Comparison of ENCODE assay signal across 17 cellular contexts in genomic region chr4:1706358-1706757, GRCh38. TPM values are rescaled to one million over a fixed set of nuclear protein-coding genes. Genes with fewer than 3 reads are reported as not detected.
"Had no signal": no experiment of that assay in that cellular context is flagged by ENCODE, and none has a peak within 500 bp of the region (broad histone marks: within the 10 kb centered on the region; RNA-seq: fewer than 3 reads in every experiment).

No MANE protein-coding gene starts in this region.

- ATAC-seq: left cardiac atrium; naive thymus-derived CD4-positive, alpha-beta T cell; right cardiac atrium had no signal

- H3K27me3 ChIP-seq: hepatocyte, suprapubic skin, tibial artery had no signal

- H3K4me2 ChIP-seq: hepatocyte, smooth muscle cell had no signal

- H3K4me3 ChIP-seq: coronary artery, hepatocyte, left ventricle myocardium inferior, smooth muscle cell, suprapubic skin, tibial artery had no signal

- DNase-seq: effector CD4-positive, alpha-beta T cell; foreskin melanocyte; head of caudate nucleus; kidney; left cardiac atrium; left ventricle myocardium inferior; mesendoderm; naive thymus-derived CD4-positive, alpha-beta T cell; right cardiac atrium; stimulated activated CD4-positive, alpha-beta T cell treated with anti-CD3 and anti-CD28 coated beads, Interleukin-2, amount 100 ng/mL, for 48 hours; stimulated activated naive CD4-positive, alpha-beta T cell treated with Interleukin-2 at 50 U/mL for 16 hours; tibial artery had no signal

- H3K27me3 Mint-ChIP-seq: naive thymus-derived CD4-positive, alpha-beta T cell had no signal

- H3K9me3 ChIP-seq: left ventricle myocardium inferior, suprapubic skin, tibial artery had no signal

- H2AFZ ChIP-seq: hepatocyte had no signal

- H3K9me3 Mint-ChIP-seq: naive thymus-derived CD4-positive, alpha-beta T cell had no signal

- H3K4me3 Mint-ChIP-seq: naive thymus-derived CD4-positive, alpha-beta T cell had no signal

- H3K27ac ChIP-seq: coronary artery, hepatocyte, left ventricle myocardium inferior, suprapubic skin, tibial artery had no signal

RNA-seq across cellular contexts. Expression of gene FAM53A, which starts 22.2 kb away (rescaled TPM):
- total RNA-seq: smooth muscle cell had no signal
- polyA plus RNA-seq: neural cell had no signal
